In the genomic region with DNA sequence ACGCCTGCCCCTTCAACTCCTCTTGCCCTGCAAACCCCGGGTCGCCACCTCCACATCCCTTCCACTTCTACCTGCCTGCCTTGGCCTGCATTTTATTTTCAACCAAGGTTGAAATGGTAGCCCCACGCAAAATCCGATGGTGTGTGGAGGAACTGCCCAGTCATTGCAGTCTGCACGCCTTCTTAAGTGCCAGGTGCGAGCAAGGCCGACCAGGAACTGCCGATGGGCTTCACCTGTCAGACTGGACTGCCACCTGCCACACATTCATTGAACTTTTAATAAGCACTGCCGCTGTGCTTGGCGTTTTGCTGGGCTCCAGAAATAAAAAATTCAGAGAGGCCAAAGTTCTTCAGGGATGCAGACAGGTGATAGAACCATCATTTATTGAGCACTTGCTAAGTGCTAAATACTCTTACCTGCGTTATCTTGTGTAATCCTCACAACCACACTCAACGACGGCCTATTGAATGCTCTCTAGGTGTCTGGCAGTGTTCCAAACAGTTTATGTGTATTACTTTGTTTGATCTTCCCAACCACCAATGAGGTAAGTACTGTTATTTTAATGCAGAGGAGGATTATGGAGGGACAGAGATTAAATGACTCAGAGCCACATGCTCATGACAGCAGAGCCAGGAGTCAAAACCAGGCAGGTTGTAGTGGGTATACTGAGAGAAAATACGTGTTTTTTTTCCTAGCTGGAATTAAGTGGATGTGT, we compare ENCODE assay signal across 8 cellular contexts. TPM values are rescaled to one million over a fixed set of nuclear protein-coding genes. Genes with fewer than 3 reads are reported as not detected.
A peak's percentile ranks its signal among the peaks of the same experiment; 100 is the strongest.
DNase-seq lines count a peak whose midpoint lies in the region; ATAC-seq, FAIRE-seq and TF ChIP-seq lines count a peak whose summit lies in the region.

No MANE protein-coding gene starts in this region.

- TF ChIP-seq CTCF in D721Med (IDR thresholded peaks at IDR 0.05; ENCODE audit: insufficient read depth, missing control alignments) = no peak

- intact Hi-C loops in left ventricle myocardium superior (cut with micrococcal nuclease) = no loop called here

- peaks cover 3 to 4% of the 10 kb centered on the region in 2 donors for H3K4me1 ChIP-seq in small intestine (ENCODE audit: control insufficient read depth in 2 of 2, insufficient read depth in 1 of 2, low read depth in 1 of 2, low read length in 1 of 2)

- 7 to 35% (median 18%) methylated on average over 14 to 15 of the region's 15 CpGs for WGBS in small intestine, 3 donors

- no peaks in the 10 kb centered on the region for H3K27me3 Mint-ChIP-seq in activated naive CD4-positive, alpha-beta T cell treated with anti-CD3 and anti-CD28 coated beads, Interleukin-2, amount 50 U/mL, for 24 hours

- no peak overlapping the region for H3K27ac Mint-ChIP-seq in activated naive CD4-positive, alpha-beta T cell treated with anti-CD3 and anti-CD28 coated beads, Interleukin-2, amount 50 U/mL, for 24 hours

- ATAC-seq in left ventricle myocardium superior = no peak
- ATAC-seq in GM21528 (IDR thresholded peaks at IDR 0.05; ENCODE audit: low FRiP score, unreplicated experiment) = no peak

- no peaks in the 10 kb centered on the region for H3K36me3 ChIP-seq in small intestine (ENCODE audit: control insufficient read depth in 2 of 2, insufficient read depth in 2 of 2, low read length in 2 of 2)

- H3K27ac ChIP-seq in small intestine (ENCODE audit: low read depth in 1 of 2, low read length in 1 of 2) = peak overlapping the region; percentile 78 to 89

- FAIRE-seq in D721Med (lab: Jason Lieb, UNC) = peak; percentile 89
- no peak for FAIRE-seq in small intestine (lab: Jason Lieb, UNC)
- FAIRE-seq in GM12892 (lab: Jason Lieb, UNC) = no peak

- no peaks in the 10 kb centered on the region for H3K27me3 ChIP-seq in small intestine (ENCODE audit: control insufficient read depth in 2 of 2, insufficient read depth in 2 of 2, low read length in 2 of 2)

- no peak for TF ChIP-seq POLR2A in GM12892 (IDR thresholded peaks at IDR 0.05; ENCODE audit: low read depth, low read length)

- H3K4me1 Mint-ChIP-seq in activated naive CD4-positive, alpha-beta T cell treated with anti-CD3 and anti-CD28 coated beads, Interleukin-2, amount 50 U/mL, for 24 hours = peaks cover 23% of the 10 kb centered on the region

- peak overlapping the region; percentile 81 for H3K4me3 Mint-ChIP-seq in activated naive CD4-positive, alpha-beta T cell treated with anti-CD3 and anti-CD28 coated beads, Interleukin-2, amount 50 U/mL, for 24 hours

- peak overlapping the region; percentile 34 to 42 for H3K4me3 ChIP-seq in small intestine (ENCODE audit: low read depth in 1 of 2, low read length in 2 of 2)

- H3K9me3 Mint-ChIP-seq in activated naive CD4-positive, alpha-beta T cell treated with anti-CD3 and anti-CD28 coated beads, Interleukin-2, amount 50 U/mL, for 24 hours = no peaks in the 10 kb centered on the region

- H3K36me3 Mint-ChIP-seq in activated naive CD4-positive, alpha-beta T cell treated with anti-CD3 and anti-CD28 coated beads, Interleukin-2, amount 50 U/mL, for 24 hours = no peaks in the 10 kb centered on the region

- no peaks in the 10 kb centered on the region for H3K9me3 ChIP-seq in small intestine (ENCODE audit: control insufficient read depth, low read depth)

- peak; percentile 17 for DNase-seq in D721Med (ENCODE audit: insufficient read length, low spot score)
- peak; percentile 84 for DNase-seq in NCI-H2171 treated with DMSO at 0.1 percent for 48 hours (lab: John Stamatoyannopoulos, UW)
- peak; percentile 20 for DNase-seq in left ventricle myocardium superior
- peak; percentile 95 for DNase-seq in small intestine
- DNase-seq in GM12892 (ENCODE audit: insufficient read length) = no peak
- DNase-seq in RKO (ENCODE audit: low spot score) = no peak

RNA-seq across cellular contexts. Expression of gene CACHD1, which starts 36.2 kb away (rescaled TPM):
- total RNA-seq in left ventricle myocardium superior = 3.1 TPM
- polyA plus RNA-seq in small intestine = 1 to 10 TPM in 2 of 3 donors, under 1 TPM in 1; 0.81 to 3.0 (median 1.6) TPM
- polyA plus RNA-seq in GM12892 (2012; ENCODE audit: missing spikeins) = not detected

Comparison
In these comparisons a context has a peak if more than half of its experiments do, and no peak if none do; other contexts are left out.
1. DNase-seq: peak in D721Med (single experiment), NCI-H2171 treated with DMSO at 0.1 percent for 48 hours (single experiment), left ventricle myocardium superior (single experiment) and small intestine (single experiment); none in GM12892 (single experiment) and RKO (single experiment).